ENCODE assay signal across 35 cellular contexts in genomic region chr6:168348186-168348585, GRCh38. TPM values are rescaled to one million over a fixed set of nuclear protein-coding genes. Genes with fewer than 3 reads are reported as not detected.
"Had no signal": no experiment of that assay in that cellular context is flagged by ENCODE, and none has a peak within 500 bp of the region (broad histone marks: within the 10 kb centered on the region; RNA-seq: fewer than 3 reads in every experiment).

No MANE protein-coding gene starts in this region.

- H3K27ac Mint-ChIP-seq: activated B cell treated with CpG ODN at 0.5 μM for 24 hours; activated CD4-positive, alpha-beta memory T cell treated with anti-CD3 and anti-CD28 coated beads for 36 hours; activated CD4-positive, alpha-beta T cell treated with anti-CD3 and anti-CD28 coated beads, Interleukin-2, amount 10 ng/mL, durations not matched to agents 24 days and 14 days; activated CD8-positive, alpha-beta T cell treated with anti-CD3 and anti-CD28 coated beads for 36 hours; activated naive CD4-positive, alpha-beta T cell treated with anti-CD3 and anti-CD28 coated beads for 36 hours; activated naive CD4-positive, alpha-beta T cell treated with anti-CD3 and anti-CD28 coated beads, Interleukin-2, amount 50 U/mL, for 72 hours; activated naive CD8-positive, alpha-beta T cell treated with anti-CD3 and anti-CD28 coated beads for 36 hours; activated T-cell treated with anti-CD3 and anti-CD28 coated beads, Interleukin-2, amount 50 U/mL, for 72 hours; activated T-helper 1 cell treated with anti-CD3 and anti-CD28 coated beads, Interleukin-12 subunit alpha, Interleukin-12 subunit beta, Interleukin-2, Interleukin-4 antibody, amounts not matched to agents 30 ng/mL and 10 ng/mL and 1 ng/mL, durations not matched to agents 14 hours and 24 hours and 36 hours; activated T-helper 17 cell treated with anti-CD3 and anti-CD28 coated beads, Interleukin-2, amount 50 U/mL, for 72 hours; T-helper 1 cell treated with Interleukin-12 subunit alpha and Interleukin-12 subunit beta and Interleukin-4 antibody, amounts not matched to agents 30 μg/mL and 1 μg/mL, for 36 hours; T-helper 2 cell treated with Interferon-gamma antibody and Interleukin-4, amounts not matched to agents 5 μg/mL and 100 μg/mL, for 36 hours had no signal

- DNase-seq: activated B cell treated with CpG ODN at 0.5 μM for 24 hours; activated CD4-positive, alpha-beta memory T cell treated with anti-CD3 and anti-CD28 coated beads for 36 hours; activated CD4-positive, alpha-beta T cell treated with anti-CD3 and anti-CD28 coated beads for 4 hours; activated CD4-positive, alpha-beta T cell treated with anti-CD3 and anti-CD28 coated beads, Interleukin-2, amount 10 ng/mL, durations not matched to agents 24 days and 14 days; activated CD4-positive, alpha-beta T cell treated with anti-CD3 and anti-CD28 coated beads, Interleukin-2, amount 50 U/mL, for 1 hour; activated CD4-positive, alpha-beta T cell treated with anti-CD3 and anti-CD28 coated beads, Interleukin-2, amount 50 U/mL, for 4 hours; activated CD4-positive, CD25-positive, alpha-beta regulatory T cell treated with anti-CD3 and anti-CD28 coated beads, Interleukin-2, amount 50 U/mL, for 72 hours; activated CD8-positive, alpha-beta memory T cell treated with anti-CD3 and anti-CD28 coated beads, Interleukin-2, amount 50 U/mL, for 4 hours; activated CD8-positive, alpha-beta T cell treated with anti-CD3 and anti-CD28 coated beads for 36 hours; activated effector memory CD4-positive, alpha-beta T cell treated with anti-CD3 and anti-CD28 coated beads, Interleukin-2, amount 50 U/mL, for 16 hours; activated gamma-delta T cell treated with Interleukin-2 at 50 U/mL for 16 hours; activated naive CD4-positive, alpha-beta T cell; activated naive CD4-positive, alpha-beta T cell treated with anti-CD3 and anti-CD28 coated beads for 36 hours; activated naive CD4-positive, alpha-beta T cell treated with anti-CD3 and anti-CD28 coated beads, Interleukin-2, amount 50 U/mL, for 16 hours; activated naive CD8-positive, alpha-beta T cell treated with anti-CD3 and anti-CD28 coated beads for 36 hours; activated T-cell treated with anti-CD3 and anti-CD28 coated beads for 4 hours; activated T-cell treated with anti-CD3 and anti-CD28 coated beads, Interleukin-2, amount 50 U/mL, for 1 hour; activated T-cell treated with anti-CD3 and anti-CD28 coated beads, Interleukin-2, amount 50 U/mL, for 4 hours; activated T-cell treated with anti-CD3 and anti-CD28 coated beads, Interleukin-2, amount 50 U/mL, for 72 hours; adrenal gland; amniotic stem cell; aorta; body of pancreas; brain microvascular endothelial cell; central memory CD4-positive, alpha-beta T cell; T-helper 2 cell; T-helper 9 cell had no signal

- H3K9me3 Mint-ChIP-seq: activated T-cell treated with anti-CD3 and anti-CD28 coated beads, Interleukin-2, amount 50 U/mL, for 4 hours had no signal

- H3K4me1 ChIP-seq: adrenal gland, body of pancreas, breast epithelium had no signal

- ATAC-seq: activated CD8-positive, alpha-beta T cell treated with anti-CD3 and anti-CD28 coated beads for 36 hours; activated naive CD4-positive, alpha-beta T cell treated with anti-CD3 and anti-CD28 coated beads, Interleukin-2, amount 50 U/mL, for 72 hours; activated T-cell treated with anti-CD3 and anti-CD28 coated beads, Interleukin-2, amount 50 U/mL, for 4 hours; activated T-cell treated with anti-CD3 and anti-CD28 coated beads, Interleukin-2, amount 50 U/mL, for 72 hours; activated T-helper 17 cell treated with anti-CD3 and anti-CD28 coated beads, Interleukin-2, amount 50 U/mL, for 72 hours; body of pancreas had no signal

- H3K27me3 ChIP-seq: adrenal gland, body of pancreas, brain microvascular endothelial cell had no signal

- H3K36me3 Mint-ChIP-seq: activated CD4-positive, alpha-beta memory T cell treated with anti-CD3 and anti-CD28 coated beads for 36 hours; activated naive CD8-positive, alpha-beta T cell treated with anti-CD3 and anti-CD28 coated beads for 36 hours had no signal

- H3K4me3 Mint-ChIP-seq: activated B cell treated with CpG ODN at 0.5 μM for 24 hours; activated CD4-positive, alpha-beta memory T cell treated with anti-CD3 and anti-CD28 coated beads for 36 hours; activated CD4-positive, alpha-beta T cell treated with anti-CD3 and anti-CD28 coated beads, Interleukin-2, amount 10 ng/mL, durations not matched to agents 24 days and 14 days; activated CD8-positive, alpha-beta T cell treated with anti-CD3 and anti-CD28 coated beads for 36 hours; activated naive CD4-positive, alpha-beta T cell treated with anti-CD3 and anti-CD28 coated beads for 36 hours; activated naive CD8-positive, alpha-beta T cell treated with anti-CD3 and anti-CD28 coated beads for 36 hours; activated T-cell treated with anti-CD3 and anti-CD28 coated beads, Interleukin-2, amount 50 U/mL, for 4 hours; activated T-cell treated with anti-CD3 and anti-CD28 coated beads, Interleukin-2, amount 50 U/mL, for 72 hours; activated T-helper 1 cell treated with anti-CD3 and anti-CD28 coated beads, Interleukin-12 subunit alpha, Interleukin-12 subunit beta, Interleukin-2, Interleukin-4 antibody, amounts not matched to agents 30 ng/mL and 10 ng/mL and 1 ng/mL, durations not matched to agents 14 hours and 24 hours and 36 hours; activated T-helper 17 cell treated with anti-CD3 and anti-CD28 coated beads, Interleukin-2, amount 50 U/mL, for 72 hours; T-helper 1 cell treated with Interleukin-12 subunit alpha and Interleukin-12 subunit beta and Interleukin-4 antibody, amounts not matched to agents 30 μg/mL and 1 μg/mL, for 36 hours; T-helper 2 cell treated with Interferon-gamma antibody and Interleukin-4, amounts not matched to agents 5 μg/mL and 100 μg/mL, for 36 hours had no signal

- H3K27ac ChIP-seq: adrenal gland, body of pancreas, brain microvascular endothelial cell, breast epithelium, VCaP had no signal

- H3K4me3 ChIP-seq: adrenal gland, body of pancreas, breast epithelium had no signal

- H3K36me3 ChIP-seq: adrenal gland, brain microvascular endothelial cell, breast epithelium had no signal

- H3K9me3 ChIP-seq: adrenal gland, body of pancreas had no signal

- H3K4me1 Mint-ChIP-seq: activated B cell treated with CpG ODN at 0.5 μM for 24 hours; activated CD4-positive, alpha-beta T cell treated with anti-CD3 and anti-CD28 coated beads, Interleukin-2, amount 10 ng/mL, durations not matched to agents 24 days and 14 days; activated naive CD8-positive, alpha-beta T cell treated with anti-CD3 and anti-CD28 coated beads for 36 hours had no signal

RNA-seq across cellular contexts. Expression of gene DACT2, which starts 28.6 kb away (rescaled TPM):
- total RNA-seq: activated B cell treated with CpG ODN at 0.5 μM for 24 hours; activated CD4-positive, alpha-beta memory T cell treated with anti-CD3 and anti-CD28 coated beads for 36 hours; activated CD8-positive, alpha-beta memory T cell treated with anti-CD3 and anti-CD28 coated beads for 36 hours; activated CD8-positive, alpha-beta T cell treated with anti-CD3 and anti-CD28 coated beads for 36 hours; activated naive CD4-positive, alpha-beta T cell treated with anti-CD3 and anti-CD28 coated beads for 36 hours; activated naive CD4-positive, alpha-beta T cell treated with anti-CD3 and anti-CD28 coated beads, Interleukin-2, amount 50 U/mL, for 72 hours; activated naive CD8-positive, alpha-beta T cell treated with anti-CD3 and anti-CD28 coated beads for 36 hours; activated T-cell treated with anti-CD3 and anti-CD28 coated beads, Interleukin-2, amount 50 U/mL, for 4 hours had no signal
